Comparison of ENCODE assay signal across 24 cellular contexts in the genomic region with DNA sequence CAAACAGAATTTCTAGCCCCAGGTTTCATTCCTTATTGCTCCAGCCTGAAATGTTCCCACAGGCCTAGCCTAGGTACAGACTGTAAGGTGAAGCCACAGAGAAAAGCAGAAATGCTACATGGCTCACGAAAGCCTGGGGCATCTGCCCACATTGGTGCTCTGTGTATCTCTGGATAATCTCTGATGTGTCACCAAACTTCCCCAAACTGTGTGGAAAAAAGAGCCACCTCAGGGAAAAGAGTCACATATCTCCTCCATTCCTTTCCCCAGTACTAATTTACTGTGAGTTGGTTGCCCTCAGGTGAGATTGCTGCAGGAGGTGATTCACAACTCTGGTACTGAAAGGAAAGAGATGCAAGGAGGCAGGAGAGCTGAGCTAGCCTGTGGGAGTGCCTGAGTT.
DNase-seq lines count a peak whose midpoint lies in the region; ATAC-seq, FAIRE-seq and TF ChIP-seq lines count a peak whose summit lies in the region.
"Had no signal": no experiment of that assay in that cellular context is flagged by ENCODE, and none has a peak within 500 bp of the region (broad histone marks: within the 10 kb centered on the region; RNA-seq: fewer than 3 reads in every experiment).

No MANE protein-coding gene starts in this region.

- no peak for TF ChIP-seq POLR2A in K562 (conservative IDR thresholded peaks at IDR 0.05)

- H3K4me2 ChIP-seq in K562 (ENCODE audit: insufficient read depth, low read length): no peak overlapping the region

- H3K4me3 Mint-ChIP-seq in activated naive CD4-positive, alpha-beta T cell treated with anti-CD3 and anti-CD28 coated beads, Interleukin-2, amount 10 ng/mL, durations not matched to agents 7 days and 5 days: no peak overlapping the region
- H3K4me3 Mint-ChIP-seq in activated T-cell treated with anti-CD3 and anti-CD28 coated beads, Interleukin-2, amount 50 U/mL, for 4 hours: no peak overlapping the region
- H3K4me3 Mint-ChIP-seq: stimulated activated effector memory CD8-positive, alpha-beta T cell treated with anti-CD3 and anti-CD28 coated beads, Interleukin-12 subunit alpha, Interleukin-12 subunit beta, amount 100 ng/mL, for 72 hours had no signal

- H3K27ac Mint-ChIP-seq in activated naive CD4-positive, alpha-beta T cell treated with anti-CD3 and anti-CD28 coated beads, Interleukin-2, amount 10 ng/mL, durations not matched to agents 7 days and 5 days: no peak overlapping the region
- H3K27ac Mint-ChIP-seq: stimulated activated effector memory CD8-positive, alpha-beta T cell treated with anti-CD3 and anti-CD28 coated beads, Interleukin-12 subunit alpha, Interleukin-12 subunit beta, amount 100 ng/mL, for 72 hours had no signal

- no peaks in the 10 kb centered on the region for H3K36me3 ChIP-seq in K562 (ENCODE audit: control insufficient read depth, insufficient read depth, low read length)
- H3K36me3 ChIP-seq: BLaER1 treated with 17β-estradiol and CSF1 and Interleukin-3, amounts not matched to agents 10 nM and 100 nM; HAP-1; ovary; transverse colon had no signal

- H3K79me2 ChIP-seq in K562 (ENCODE audit: control insufficient read depth, insufficient read depth, low read length): no peaks in the 10 kb centered on the region

- H3K4me1 ChIP-seq in K562 (replicated peaks in 1 of 2; ENCODE audit: control insufficient read depth in 2 of 2, insufficient read depth in 2 of 2, low read length in 2 of 2): peaks cover 14 to 25% of the 10 kb centered on the region in 2 experiments; a peak in 4 of 5 replicates

- no peaks in the 10 kb centered on the region for H3K9me3 Mint-ChIP-seq in activated naive CD4-positive, alpha-beta T cell treated with anti-CD3 and anti-CD28 coated beads, Interleukin-2, amount 10 ng/mL, durations not matched to agents 7 days and 5 days
- no peaks in the 10 kb centered on the region for H3K9me3 Mint-ChIP-seq in activated T-cell treated with anti-CD3 and anti-CD28 coated beads, Interleukin-2, amount 50 U/mL, for 4 hours
- H3K9me3 Mint-ChIP-seq: stimulated activated effector memory CD8-positive, alpha-beta T cell treated with anti-CD3 and anti-CD28 coated beads, Interleukin-12 subunit alpha, Interleukin-12 subunit beta, amount 100 ng/mL, for 72 hours had no signal

- no peaks in the 10 kb centered on the region for H3K36me3 Mint-ChIP-seq in activated naive CD4-positive, alpha-beta T cell treated with anti-CD3 and anti-CD28 coated beads, Interleukin-2, amount 10 ng/mL, durations not matched to agents 7 days and 5 days
- no peaks in the 10 kb centered on the region for H3K36me3 Mint-ChIP-seq in activated T-cell treated with anti-CD3 and anti-CD28 coated beads, Interleukin-2, amount 50 U/mL, for 4 hours (ENCODE audit: insufficient read depth)
- H3K36me3 Mint-ChIP-seq: stimulated activated effector memory CD8-positive, alpha-beta T cell treated with anti-CD3 and anti-CD28 coated beads, Interleukin-12 subunit alpha, Interleukin-12 subunit beta, amount 100 ng/mL, for 72 hours had no signal

- FAIRE-seq in K562 (lab: Jason Lieb, UNC): no peak
- FAIRE-seq: endothelial cell of umbilical vein, G401.6 had no signal

- no peaks in the 10 kb centered on the region for H3K9me1 ChIP-seq in K562 (ENCODE audit: control insufficient read depth, insufficient read depth, low read length)

- H3K27me3 ChIP-seq in K562 (ENCODE audit: control insufficient read depth in 2 of 2, insufficient read depth in 2 of 2, low read length in 2 of 2): peaks cover 2 to 27% of the 10 kb centered on the region in 2 experiments; a peak in 4 of 5 replicates
- H3K27me3 ChIP-seq: BLaER1 treated with 17β-estradiol and CSF1 and Interleukin-3, amounts not matched to agents 10 nM and 100 nM; ovary; transverse colon had no signal

- in situ Hi-C loops in K562 (cut with MboI): no loop called here

- TF ChIP-seq CTCF in K562 (IDR thresholded peaks at IDR 0.05 in 2 of 3, conservative IDR thresholded peaks at IDR 0.05 in 1 of 3; ENCODE audit: insufficient read depth in 2 of 3, low read depth in 1 of 3, low read length in 3 of 3): no peak

- H3K27ac ChIP-seq in K562 (ENCODE audit: extremely low read depth, low read depth, low read length): no peak overlapping the region
- H3K27ac ChIP-seq: BLaER1 treated with 17β-estradiol and CSF1 and Interleukin-3, amounts not matched to agents 10 nM and 100 nM; ovary; transverse colon had no signal

- H4K20me1 ChIP-seq in K562 (replicated peaks; ENCODE audit: control insufficient read depth, insufficient read depth, low read length): no peaks in the 10 kb centered on the region
- H4K20me1 ChIP-seq: BLaER1 treated with 17β-estradiol and CSF1 and Interleukin-3, amounts not matched to agents 10 nM and 100 nM had no signal

- peaks cover 1% of the 10 kb centered on the region for H3K4me1 Mint-ChIP-seq in activated naive CD4-positive, alpha-beta T cell treated with anti-CD3 and anti-CD28 coated beads, Interleukin-2, amount 10 ng/mL, durations not matched to agents 7 days and 5 days
- H3K4me1 Mint-ChIP-seq in activated T-cell treated with anti-CD3 and anti-CD28 coated beads, Interleukin-2, amount 50 U/mL, for 4 hours (ENCODE audit: low read depth): no peaks in the 10 kb centered on the region

- no peak overlapping the region for H2AFZ ChIP-seq in K562 (ENCODE audit: low read depth, low read length)

- DNase-seq in M059J (ENCODE audit: low read depth) (peak; percentile 80), OCI-M1 (lab: John Stamatoyannopoulos, UW) (peak; percentile 55), K562 (ENCODE audit: extremely low read depth in 1 of 4, low spot score in 3 of 4) (no peak), kidney tubule cell (ENCODE audit: low spot score) (peak; percentile 11), SW 1271 (lab: John Stamatoyannopoulos, UW) (no peak)
- DNase-seq in activated naive CD4-positive, alpha-beta T cell treated with anti-CD3 and anti-CD28 coated beads, Interleukin-2, amount 10 ng/mL, durations not matched to agents 7 days and 5 days: no peak
- DNase-seq in activated T-cell treated with anti-CD3 and anti-CD28 coated beads, Interleukin-2, amount 50 U/mL, for 4 hours: no peak
- DNase-seq: activated CD4-positive, CD25-positive, alpha-beta regulatory T cell; activated naive CD4-positive, alpha-beta T cell treated with Interleukin-2 at 50 U/mL for 16 hours; COR-L47; hypothalamus; NCI-H1092; NCI-H1694; NCI-H748 treated with DMSO at 0.1 percent for 48 hours; ovary; SHP77; T-helper 9 cell; transverse colon had no signal

- H3K4me3 ChIP-seq in K562: no peak overlapping the region
- H3K4me3 ChIP-seq: BLaER1 treated with 17β-estradiol and CSF1 and Interleukin-3, amounts not matched to agents 10 nM and 100 nM; HAP-1; ovary; transverse colon had no signal

- no peak overlapping the region for H3K9ac ChIP-seq in K562 (ENCODE audit: insufficient read depth in 1 of 2, low read depth in 2 of 2, low read length in 2 of 2)
- H3K9ac ChIP-seq: BLaER1 treated with 17β-estradiol and CSF1 and Interleukin-3, amounts not matched to agents 10 nM and 100 nM had no signal

- intact Hi-C loops in K562 (cut with micrococcal nuclease): no loop called here

- CTCF ChIA-PET in K562 (lab: Yijun Ruan, JAX; ENCODE audit: low intra/inter-chr PET ratio): interaction anchor here (0.6 kb wide), 1 partner anchor 857 kb away, joined by 3 read pairs; no protein-coding TSS in a partner anchor
- CTCF ChIA-PET in activated naive CD4-positive, alpha-beta T cell treated with anti-CD3 and anti-CD28 coated beads, Interleukin-2, amount 10 ng/mL, durations not matched to agents 7 days and 5 days (lab: Charles Lee): no interaction called here

- POLR2A ChIA-PET in K562 (lab: Yijun Ruan, JAX): interaction anchor here (1.6 kb wide), 1 partner anchor 10 kb away, joined by 5 read pairs; no protein-coding TSS in a partner anchor

- BruUV-seq in K562 (replicated peaks; lab: Mats Ljungman, UMichigan): no TSS peak

- TF ChIP-seq RAD21 in K562 (CRISPR knock-in tag; conservative IDR thresholded peaks at IDR 0.05 in 1 of 2, IDR thresholded peaks at IDR 0.05 in 1 of 2): no peak

- H3K27me3 Mint-ChIP-seq in activated naive CD4-positive, alpha-beta T cell treated with anti-CD3 and anti-CD28 coated beads, Interleukin-2, amount 10 ng/mL, durations not matched to agents 7 days and 5 days: peaks cover 30% of the 10 kb centered on the region
- no peaks in the 10 kb centered on the region for H3K27me3 Mint-ChIP-seq in activated T-cell treated with anti-CD3 and anti-CD28 coated beads, Interleukin-2, amount 50 U/mL, for 4 hours (ENCODE audit: low read depth)

- H3K9me3 ChIP-seq in K562 (replicated peaks; ENCODE audit: control insufficient read depth, insufficient read depth, low read depth, low read length): no peaks in the 10 kb centered on the region
- H3K9me3 ChIP-seq: BLaER1 treated with 17β-estradiol and CSF1 and Interleukin-3, amounts not matched to agents 10 nM and 100 nM; HAP-1; ovary; transverse colon had no signal

- ATAC-seq in K562 (no peak), HG03175 (IDR thresholded peaks at IDR 0.05; ENCODE audit: unreplicated experiment) (no peak)
- no peak for ATAC-seq in activated T-cell treated with anti-CD3 and anti-CD28 coated beads, Interleukin-2, amount 50 U/mL, for 4 hours
- ATAC-seq: stimulated activated effector memory CD8-positive, alpha-beta T cell treated with anti-CD3 and anti-CD28 coated beads, Interleukin-12 subunit alpha, Interleukin-12 subunit beta, amount 100 ng/mL, for 72 hours had no signal

- TF ChIP-seq EP300 in K562 (IDR thresholded peaks at IDR 0.05; ENCODE audit: low read length): no peak

- WGBS in K562 (ENCODE audit: insufficient coverage, low coverage, missing lambda C conversion rate): 0% methylated on average over 1 of the region's 1 CpG

TF ChIP-seq in K562, 482 proteins besides CTCF, POLR2A, EP300 and RAD21 (continues in another document):
- TF ChIP-seq NBN (IDR thresholded peaks at IDR 0.05; ENCODE audit: low read depth) (no peak), SNIP1 (IDR thresholded peaks at IDR 0.05; ENCODE audit: low read depth) (no peak), PRPF4 (IDR thresholded peaks at IDR 0.05; ENCODE audit: insufficient read depth, low read depth, low read length, poor library complexity, severe bottlenecking) (no peak), ZNF644 (tag; IDR thresholded peaks at IDR 0.05; ENCODE audit: low read depth) (no peak), SAFB (IDR thresholded peaks at IDR 0.05; ENCODE audit: borderline replicate concordance, low read depth, low read length) (no peak), ZNF717 (CRISPR knock-in tag; IDR thresholded peaks at IDR 0.05) (no peak)

Comparison
In these comparisons a context has a peak if more than half of its experiments do, and no peak if none do; other contexts are left out.
1. DNase-seq: peak in M059J (single experiment), OCI-M1 (single experiment) and kidney tubule cell (single experiment); none in K562 (0 of 4), activated naive CD4-positive, alpha-beta T cell treated with anti-CD3 and anti-CD28 coated beads, Interleukin-2, amount 10 ng/mL, durations not matched to agents 7 days and 5 days (single experiment), SW 1271 (0 of 2) and activated T-cell treated with anti-CD3 and anti-CD28 coated beads, Interleukin-2, amount 50 U/mL, for 4 hours (single experiment).